In the genomic region with DNA sequence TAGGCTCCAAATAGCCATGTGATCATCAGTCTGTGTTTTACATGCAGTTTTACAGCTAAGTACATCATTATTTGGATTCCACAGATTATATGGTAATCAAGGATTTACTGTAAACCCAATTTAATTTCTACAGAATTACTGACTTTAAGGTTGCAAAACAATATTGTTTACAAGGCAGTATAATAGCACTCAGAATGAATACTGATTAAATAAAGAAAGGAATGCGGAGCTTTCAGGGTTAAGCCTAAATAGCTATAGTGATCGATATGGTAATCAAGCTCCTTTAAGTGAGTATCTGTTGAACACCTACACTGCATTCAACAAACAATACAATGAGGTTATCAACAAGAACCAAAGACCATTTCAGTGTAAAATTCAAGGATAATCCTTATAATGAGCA, we compare ENCODE assay signal across 28 cellular contexts.
"Had no signal": no experiment of that assay in that cellular context is flagged by ENCODE, and none has a peak within 500 bp of the region (broad histone marks: within the 10 kb centered on the region; RNA-seq: fewer than 3 reads in every experiment).

No MANE protein-coding gene starts in this region.

- H3K27me3 Mint-ChIP-seq: stimulated activated memory B cell treated with anti-CD40 and anti-IgM and Interleukin-4, amounts not matched to agents 10 μg/mL and 1 μg/mL and 100 μg/mL, for 72 hours; stimulated activated naive CD8-positive, alpha-beta T cell treated with anti-CD3 and anti-CD28 coated beads, Interleukin-15, amount 100 ng/mL, for 72 hours; stimulated activated naive CD8-positive, alpha-beta T cell treated with anti-CD3 and anti-CD28 coated beads, Interleukin-15, Interleukin-2, amounts not matched to agents 100 ng/mL and 50 ng/mL, for 24 hours; type B pancreatic cell had no signal

- H3K4me3 Mint-ChIP-seq: stimulated activated effector memory CD8-positive, alpha-beta T cell treated with anti-CD3 and anti-CD28 coated beads, Interleukin-12 subunit alpha, Interleukin-12 subunit beta, amount 100 ng/mL, for 72 hours; stimulated activated memory B cell treated with anti-CD40 and anti-IgM and Interleukin-4, amounts not matched to agents 10 μg/mL and 1 μg/mL and 100 μg/mL, for 72 hours; stimulated activated naive B cell treated with anti-CD40 and anti-IgM and Interleukin-4, amounts not matched to agents 10 μg/mL and 1 μg/mL and 100 μg/mL, for 72 hours; stimulated activated naive CD8-positive, alpha-beta T cell treated with anti-CD3 and anti-CD28 coated beads, Interleukin-15, amount 100 ng/mL, for 72 hours; stimulated activated naive CD8-positive, alpha-beta T cell treated with anti-CD3 and anti-CD28 coated beads, Interleukin-15, Interleukin-2, amounts not matched to agents 100 ng/mL and 50 ng/mL, for 24 hours; type B pancreatic cell had no signal

- H3K4me3 ChIP-seq: stomach, suprapubic skin, testis, thoracic aorta, thyroid gland, tibial artery, tibial nerve, transverse colon, upper lobe of left lung, upper lobe of right lung, uterus, vagina had no signal

- H3K27ac Mint-ChIP-seq: stimulated activated effector memory CD8-positive, alpha-beta T cell treated with anti-CD3 and anti-CD28 coated beads, Interleukin-12 subunit alpha, Interleukin-12 subunit beta, amount 100 ng/mL, for 72 hours; stimulated activated memory B cell treated with anti-CD40 and anti-IgM and Interleukin-4, amounts not matched to agents 10 μg/mL and 1 μg/mL and 100 μg/mL, for 72 hours; stimulated activated naive B cell treated with anti-CD40 and anti-IgM and Interleukin-4, amounts not matched to agents 10 μg/mL and 1 μg/mL and 100 μg/mL, for 72 hours; stimulated activated naive CD8-positive, alpha-beta T cell treated with anti-CD3 and anti-CD28 coated beads, Interleukin-15, amount 100 ng/mL, for 72 hours; stimulated activated naive CD8-positive, alpha-beta T cell treated with anti-CD3 and anti-CD28 coated beads, Interleukin-15, Interleukin-2, amounts not matched to agents 100 ng/mL and 50 ng/mL, for 24 hours; type B pancreatic cell had no signal

- H3K4me1 Mint-ChIP-seq: stimulated activated effector memory CD8-positive, alpha-beta T cell treated with anti-CD3 and anti-CD28 coated beads, Interleukin-12 subunit alpha, Interleukin-12 subunit beta, amount 100 ng/mL, for 72 hours; stimulated activated memory B cell treated with anti-CD40 and anti-IgM and Interleukin-4, amounts not matched to agents 10 μg/mL and 1 μg/mL and 100 μg/mL, for 72 hours; stimulated activated naive B cell treated with anti-CD40 and anti-IgM and Interleukin-4, amounts not matched to agents 10 μg/mL and 1 μg/mL and 100 μg/mL, for 72 hours; stimulated activated naive CD8-positive, alpha-beta T cell treated with anti-CD3 and anti-CD28 coated beads, Interleukin-15, amount 100 ng/mL, for 72 hours had no signal

- FAIRE-seq: urothelium cell line had no signal

- H3K9me3 ChIP-seq: stomach, suprapubic skin, testis, thoracic aorta, thyroid gland, tibial artery, tibial nerve, transverse colon, upper lobe of left lung, upper lobe of right lung, uterus, vagina had no signal

- ATAC-seq: stimulated activated effector memory CD8-positive, alpha-beta T cell treated with anti-CD3 and anti-CD28 coated beads, Interleukin-12 subunit alpha, Interleukin-12 subunit beta, amount 100 ng/mL, for 72 hours; stimulated activated memory B cell treated with anti-CD40 and anti-IgM and Interleukin-4, amounts not matched to agents 10 μg/mL and 1 μg/mL and 100 μg/mL, for 72 hours; stimulated activated naive B cell treated with anti-CD40 and anti-IgM and Interleukin-4, amounts not matched to agents 10 μg/mL and 1 μg/mL and 100 μg/mL, for 72 hours; stimulated activated naive CD8-positive, alpha-beta T cell treated with anti-CD3 and anti-CD28 coated beads, Interleukin-15, amount 100 ng/mL, for 72 hours; stimulated activated naive CD8-positive, alpha-beta T cell treated with anti-CD3 and anti-CD28 coated beads, Interleukin-15, Interleukin-2, amounts not matched to agents 100 U/mL and 50 U/mL, for 24 hours; upper lobe of right lung had no signal

- H3K4me1 ChIP-seq: stomach, suprapubic skin, testis, thyroid gland, tibial artery, tibial nerve, transverse colon, upper lobe of left lung, upper lobe of right lung, uterus, vagina had no signal

- DNase-seq: stimulated activated CD4-positive, alpha-beta T cell treated with anti-CD3 and anti-CD28 coated beads, Interleukin-2, amount 100 ng/mL, for 48 hours; stimulated activated CD4-positive, alpha-beta T cell treated with anti-CD3 and anti-CD28 coated beads, Interleukin-4, amount 100 ng/mL, for 24 hours; stimulated activated CD4-positive, alpha-beta T cell treated with anti-CD3 and anti-CD28 coated beads, Interleukin-4, amount 100 ng/mL, for 4 hours; stimulated activated CD8-positive, alpha-beta memory T cell treated with anti-CD3 and anti-CD28 coated beads, Interleukin-4, amount 100 ng/mL, for 48 hours; stimulated activated naive B cell treated with anti-CD40 and anti-IgM and Interleukin-4, amounts not matched to agents 10 μg/mL and 1 μg/mL and 100 μg/mL, for 72 hours; stimulated activated naive CD4-positive, alpha-beta T cell; stimulated activated naive CD4-positive, alpha-beta T cell treated with Interleukin-2 at 50 U/mL for 16 hours; stimulated activated naive CD8-positive, alpha-beta T cell treated with anti-CD3 and anti-CD28 coated beads, Interleukin-15, amount 100 ng/mL, for 72 hours; stimulated activated naive CD8-positive, alpha-beta T cell treated with anti-CD3 and anti-CD28 coated beads, Interleukin-15, Interleukin-2, amounts not matched to agents 100 U/mL and 50 U/mL, for 24 hours; stomach; substantia nigra; testis; thyroid gland; tibial artery; transverse colon; trophoblast cell; upper lobe of left lung; upper lobe of right lung; uterus had no signal

- H3K9me3 Mint-ChIP-seq: stimulated activated effector memory CD8-positive, alpha-beta T cell treated with anti-CD3 and anti-CD28 coated beads, Interleukin-12 subunit alpha, Interleukin-12 subunit beta, amount 100 ng/mL, for 72 hours; stimulated activated memory B cell treated with anti-CD40 and anti-IgM and Interleukin-4, amounts not matched to agents 10 μg/mL and 1 μg/mL and 100 μg/mL, for 72 hours; stimulated activated naive CD8-positive, alpha-beta T cell treated with anti-CD3 and anti-CD28 coated beads, Interleukin-15, amount 100 ng/mL, for 72 hours; stimulated activated naive CD8-positive, alpha-beta T cell treated with anti-CD3 and anti-CD28 coated beads, Interleukin-15, Interleukin-2, amounts not matched to agents 100 ng/mL and 50 ng/mL, for 24 hours had no signal

- H3K27ac ChIP-seq: stomach, suprapubic skin, testis, thoracic aorta, thyroid gland, tibial artery, tibial nerve, transverse colon, upper lobe of left lung, upper lobe of right lung, uterus, vagina had no signal

- H3K36me3 Mint-ChIP-seq: stimulated activated effector memory CD8-positive, alpha-beta T cell treated with anti-CD3 and anti-CD28 coated beads, Interleukin-12 subunit alpha, Interleukin-12 subunit beta, amount 100 ng/mL, for 72 hours; stimulated activated memory B cell treated with anti-CD40 and anti-IgM and Interleukin-4, amounts not matched to agents 10 μg/mL and 1 μg/mL and 100 μg/mL, for 72 hours; stimulated activated naive B cell treated with anti-CD40 and anti-IgM and Interleukin-4, amounts not matched to agents 10 μg/mL and 1 μg/mL and 100 μg/mL, for 72 hours; type B pancreatic cell had no signal
